In the genomic region with DNA sequence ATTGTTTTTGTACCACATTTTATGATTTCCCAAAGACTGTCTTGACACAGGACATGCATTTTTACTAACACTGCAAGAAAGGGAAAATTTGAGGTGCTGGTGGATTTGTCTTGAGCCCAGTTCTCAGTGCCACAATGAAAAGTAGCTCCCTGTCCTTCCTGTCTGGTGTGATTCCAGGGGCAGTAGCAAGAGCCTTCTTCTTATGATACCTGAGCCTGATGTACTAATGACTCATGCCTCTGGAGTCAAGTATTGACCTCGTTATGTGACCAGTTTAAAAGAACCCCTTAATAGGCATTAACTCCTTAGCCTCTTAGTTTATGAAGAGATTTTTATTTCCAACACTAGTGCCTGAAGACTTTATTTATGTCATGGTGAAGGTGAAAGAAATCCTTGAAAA, we compare ENCODE assay signal across 38 cellular contexts.
DNase-seq lines count a peak whose midpoint lies in the region; ATAC-seq and TF ChIP-seq lines count a peak whose summit lies in the region.
"Had no signal": no experiment of that assay in that cellular context is flagged by ENCODE, and none has a peak within 500 bp of the region (broad histone marks: within the 10 kb centered on the region; RNA-seq: fewer than 3 reads in every experiment).

No MANE protein-coding gene starts in this region.

- H3K27me3 ChIP-seq in HCT116 (ENCODE audit: insufficient read depth, low read length) (no peaks in the 10 kb centered on the region), RWPE2 (ENCODE audit: insufficient read depth, poor library complexity, severe bottlenecking) (no peaks in the 10 kb centered on the region)
- H3K27me3 ChIP-seq: heart left ventricle, vagina had no signal

- DNase-seq in Calu3 (peak; percentile 12), HCT116 (ENCODE audit: low read depth, low spot score) (peak; percentile 23), RWPE2 (ENCODE audit: low spot score) (no peak), iris pigment epithelial cell (ENCODE audit: low read depth) (peak; percentile 55), COLO829 (ENCODE audit: low spot score) (no peak), COR-L47 (lab: John Stamatoyannopoulos, UW) (no peak)
- DNase-seq: activated CD4-positive, alpha-beta T cell treated with anti-CD3 and anti-CD28 coated beads, Interleukin-2, amount 50 U/mL, for 4 hours; activated naive CD8-positive, alpha-beta T cell treated with anti-CD3 and anti-CD28 coated beads, Interleukin-2, amount 50 U/mL, for 24 hours; activated T-cell treated with anti-CD3 and anti-CD28 coated beads, Interleukin-2, amount 50 U/mL, for 72 hours; CD8-positive, alpha-beta memory T cell; central memory CD4-positive, alpha-beta T cell; DMS153; effector memory CD8-positive, alpha-beta T cell; erythroblast; heart left ventricle; KBM-7; kidney glomerular epithelial cell; lower lobe of right lung; MM.1S; naive thymus-derived CD8-positive, alpha-beta T cell; NCI-H1105 treated with DMSO at 0.1 percent for 48 hours; NCI-H1930; NCI-H226; NCI-H774; nucleus accumbens; Right ventricle myocardium superior; stimulated activated CD4-positive, alpha-beta T cell treated with anti-CD3 and anti-CD28 coated beads, Interleukin-4, amount 100 ng/mL, for 1 hour; stomach; T-helper 2 cell; tibial artery had no signal

- no TSS peak for BruUV-seq in Calu3 (replicated peaks; lab: Mats Ljungman, UMichigan)
- BruUV-seq in HCT116 (replicated peaks; lab: Mats Ljungman, UMichigan), result no TSS peak

- H3K4me1 ChIP-seq in HCT116 (ENCODE audit: control insufficient read depth in 1 of 2, insufficient read depth in 2 of 2, low read length in 2 of 2) (peaks cover 13 to 21% of the 10 kb centered on the region in 2 experiments), RWPE2 (ENCODE audit: insufficient read depth, poor library complexity, severe bottlenecking) (peaks cover 20% of the 10 kb centered on the region)
- H3K4me1 ChIP-seq: heart left ventricle, lower lobe of right lung, prostate gland, stomach, tibial artery, vagina had no signal

- no peaks in the 10 kb centered on the region for H4K20me1 ChIP-seq in HCT116 (ENCODE audit: insufficient read depth)

- no peak for TF ChIP-seq POLR2A in HCT116 (IDR thresholded peaks at IDR 0.05; ENCODE audit: borderline replicate concordance, extremely low read depth, insufficient read depth, insufficient read length)

- H2AFZ ChIP-seq in HCT116 (ENCODE audit: low read depth, low read length, poor library complexity, severe bottlenecking), result no peak overlapping the region
- H2AFZ ChIP-seq: GM23338 had no signal

- RAD21 ChIA-PET in HCT116 (lab: Charles Lee; ENCODE audit: low non-redundant PET in 1 of 2, low total read pairs in 2 of 2, uncharacterized antibody in 2 of 2, unreplicated experiment in 2 of 2), result no interaction called here

- TF ChIP-seq RAD21 in HCT116 (IDR thresholded peaks at IDR 0.05; ENCODE audit: low read depth), result no peak

- intact Hi-C loops in Calu3 (cut with micrococcal nuclease; ENCODE audit: unreplicated experiment), result no loop called here
- intact Hi-C loops in HCT116 (cut with micrococcal nuclease), result no loop called here

- H3K4me3 ChIP-seq in HCT116 (replicated peaks in 1 of 2; ENCODE audit: low read depth in 1 of 2, low read length in 2 of 2) (no peak overlapping the region), RWPE2 (ENCODE audit: severe bottlenecking) (no peak overlapping the region)
- H3K4me3 ChIP-seq: GM23338, heart left ventricle, lower lobe of right lung, prostate gland, stomach, tibial artery, vagina had no signal

- H3K79me2 ChIP-seq in HCT116 (ENCODE audit: insufficient read depth, low read length), result no peaks in the 10 kb centered on the region

- H3K27ac Mint-ChIP-seq in Calu3 (ENCODE audit: unreplicated experiment), result no peak overlapping the region
- H3K27ac Mint-ChIP-seq: activated naive CD8-positive, alpha-beta T cell treated with anti-CD3 and anti-CD28 coated beads, Interleukin-2, amount 50 U/mL, for 24 hours; activated T-cell treated with anti-CD3 and anti-CD28 coated beads, Interleukin-2, amount 50 U/mL, for 72 hours; B cell; CD8-positive, alpha-beta memory T cell; effector memory CD8-positive, alpha-beta T cell; GM23338; naive thymus-derived CD8-positive, alpha-beta T cell had no signal

- no peaks in the 10 kb centered on the region for H3K36me3 ChIP-seq in HCT116 (ENCODE audit: control insufficient read depth in 1 of 2, insufficient read depth in 2 of 2, low read length in 2 of 2)
- H3K36me3 ChIP-seq in RWPE2 (ENCODE audit: low read depth), result no peaks in the 10 kb centered on the region
- H3K36me3 ChIP-seq: heart left ventricle, lower lobe of right lung, prostate gland, stomach, tibial artery, vagina had no signal

- H3K27me3 Mint-ChIP-seq in Calu3 (ENCODE audit: unreplicated experiment), result no peaks in the 10 kb centered on the region
- H3K27me3 Mint-ChIP-seq: activated naive CD8-positive, alpha-beta T cell treated with anti-CD3 and anti-CD28 coated beads, Interleukin-2, amount 50 U/mL, for 24 hours; B cell; CD8-positive, alpha-beta memory T cell; effector memory CD8-positive, alpha-beta T cell had no signal

- no peak overlapping the region for H3K27ac ChIP-seq in HCT116 (ENCODE audit: low read depth, low read length)
- H3K27ac ChIP-seq in RWPE2 (ENCODE audit: poor library complexity, severe bottlenecking), result no peak overlapping the region
- H3K27ac ChIP-seq: heart left ventricle, lower lobe of right lung, prostate gland, stomach, tibial artery, vagina had no signal

- no peak overlapping the region for H3K9ac ChIP-seq in HCT116 (ENCODE audit: low read length)

- no peaks in the 10 kb centered on the region for H3K9me2 ChIP-seq in HCT116 (ENCODE audit: insufficient read depth)

- peak; percentile 89 for ATAC-seq in HCT116
- ATAC-seq in RWPE2 (ENCODE audit: low read depth), result peak; percentile 55; the same call in 1 of the 3 replicates
- no peak for ATAC-seq in HG02588 (IDR thresholded peaks at IDR 0.05; ENCODE audit: unreplicated experiment)
- ATAC-seq in GM18517 (IDR thresholded peaks at IDR 0.05; ENCODE audit: unreplicated experiment), result no peak
- ATAC-seq: activated CD4-positive, CD25-positive, alpha-beta regulatory T cell treated with anti-CD3 and anti-CD28 coated beads, Interleukin-2, amount 50 U/mL, for 24 hours; activated naive CD8-positive, alpha-beta T cell treated with anti-CD3 and anti-CD28 coated beads, Interleukin-2, amount 50 U/mL, for 24 hours; activated T-cell treated with anti-CD3 and anti-CD28 coated beads, Interleukin-2, amount 50 U/mL, for 72 hours; effector memory CD8-positive, alpha-beta T cell; GM23338; heart left ventricle; lower lobe of right lung; naive thymus-derived CD8-positive, alpha-beta T cell; sciatic nerve had no signal

- H3K9me3 Mint-ChIP-seq in Calu3 (ENCODE audit: low read depth, unreplicated experiment), result no peaks in the 10 kb centered on the region
- H3K9me3 Mint-ChIP-seq: activated naive CD8-positive, alpha-beta T cell treated with anti-CD3 and anti-CD28 coated beads, Interleukin-2, amount 50 U/mL, for 24 hours had no signal

- POLR2A ChIA-PET in HCT116 (lab: Charles Lee), result no interaction called here

- TF ChIP-seq CTCF in Calu3 (IDR thresholded peaks at IDR 0.05; ENCODE audit: unreplicated experiment) (no peak), HCT116 (IDR thresholded peaks at IDR 0.05 in 2 of 3, conservative IDR thresholded peaks at IDR 0.05 in 1 of 3; ENCODE audit: borderline replicate concordance in 1 of 3, insufficient read depth in 1 of 3, low read depth in 2 of 3, low read length in 2 of 3) (no peak), RWPE2 (IDR thresholded peaks at IDR 0.05; ENCODE audit: poor library complexity, severe bottlenecking) (no peak)

- peak overlapping the region; percentile 50 for H3K4me2 ChIP-seq in HCT116 (ENCODE audit: low read length)
- H3K4me2 ChIP-seq: GM23338 had no signal

- CTCF ChIA-PET in Calu3 (lab: Charles Lee) (interaction anchor here (0.6 to 1.2 kb wide), 2 partner anchors 10 to 198 kb away, joined by 3 to 4 read pairs; no protein-coding TSS in a partner anchor), HCT116 (lab: Charles Lee) (no interaction called here)

- H3K36me3 Mint-ChIP-seq in Calu3 (ENCODE audit: insufficient read depth, unreplicated experiment), result no peaks in the 10 kb centered on the region
- H3K36me3 Mint-ChIP-seq: CD8-positive, alpha-beta memory T cell; naive thymus-derived CD8-positive, alpha-beta T cell had no signal

- H3K9me3 ChIP-seq in HCT116 (ENCODE audit: control insufficient read depth in 1 of 2, insufficient read depth in 1 of 2, low read depth in 1 of 2, low read length in 2 of 2) (no peaks in the 10 kb centered on the region), RWPE2 (ENCODE audit: severe bottlenecking) (no peaks in the 10 kb centered on the region)
- H3K9me3 ChIP-seq: lower lobe of right lung, prostate gland, stomach, tibial artery, vagina had no signal

- H3K4me1 Mint-ChIP-seq in Calu3 (ENCODE audit: low read depth, unreplicated experiment), result peaks cover 27% of the 10 kb centered on the region
- H3K4me1 Mint-ChIP-seq: activated naive CD8-positive, alpha-beta T cell treated with anti-CD3 and anti-CD28 coated beads, Interleukin-2, amount 50 U/mL, for 24 hours; B cell; CD8-positive, alpha-beta memory T cell had no signal

- no peak overlapping the region for H3K4me3 Mint-ChIP-seq in Calu3 (ENCODE audit: low read depth, unreplicated experiment)
- H3K4me3 Mint-ChIP-seq: activated naive CD8-positive, alpha-beta T cell treated with anti-CD3 and anti-CD28 coated beads, Interleukin-2, amount 50 U/mL, for 24 hours; activated T-cell treated with anti-CD3 and anti-CD28 coated beads, Interleukin-2, amount 50 U/mL, for 72 hours; B cell; CD8-positive, alpha-beta memory T cell; effector memory CD8-positive, alpha-beta T cell; GM23338; naive thymus-derived CD8-positive, alpha-beta T cell had no signal

TF ChIP-seq in HCT116, 20 proteins besides CTCF, POLR2A, EP300 and RAD21 (continues in another document):
- TF ChIP-seq EZH2 (IDR thresholded peaks at IDR 0.05), result no peak
- peak; percentile 59; the same call in 1 of the 2 replicates for TF ChIP-seq CBX3 (IDR thresholded peaks at IDR 0.05; ENCODE audit: low read depth)

Comparison
In these comparisons a context has a peak if more than half of its experiments do, and no peak if none do; other contexts are left out.
1. DNase-seq: peak in Calu3 (single experiment), HCT116 (single experiment) and iris pigment epithelial cell (single experiment); none in RWPE2 (single experiment), COLO829 (single experiment) and COR-L47 (single experiment).
2. ATAC-seq: peak in HCT116 (single experiment) and RWPE2 (single experiment); none in HG02588 (single experiment) and GM18517 (single experiment).